ENCODE assay signal across 27 cellular contexts in the genomic region with DNA sequence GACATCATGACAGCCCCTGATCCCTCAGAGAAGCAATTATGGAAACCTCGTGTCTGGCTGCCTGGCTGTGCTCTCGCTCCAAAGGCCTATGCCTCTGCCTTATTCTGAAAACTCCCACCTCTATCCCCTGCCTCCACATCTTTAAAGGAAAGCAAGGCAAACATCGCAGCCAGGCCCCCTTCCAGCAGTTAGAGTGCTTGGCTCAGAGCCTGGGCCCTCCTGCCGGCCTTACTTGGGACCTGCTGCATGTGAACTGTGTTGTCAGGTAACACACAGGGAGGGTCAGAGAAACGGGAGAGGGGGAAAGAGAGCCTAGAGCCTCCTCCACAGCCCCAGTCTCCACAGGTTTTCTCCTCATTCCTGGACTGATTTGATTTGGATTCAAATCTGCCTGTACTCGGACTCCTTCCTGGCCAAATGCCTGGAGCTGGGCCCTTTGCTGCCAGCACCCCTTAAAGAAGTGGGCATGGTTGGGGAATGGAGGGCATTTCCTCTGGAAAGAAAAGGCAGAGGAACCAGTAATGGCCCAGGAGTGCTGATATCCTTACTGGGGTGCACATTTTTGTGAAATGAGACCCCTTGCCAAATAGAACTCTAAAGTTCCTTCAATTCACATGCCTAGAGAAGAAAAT. TPM values are rescaled to one million over a fixed set of nuclear protein-coding genes. Genes with fewer than 3 reads are reported as not detected.
DNase-seq lines count a peak whose midpoint lies in the region; ATAC-seq and TF ChIP-seq lines count a peak whose summit lies in the region.
"Had no signal": no experiment of that assay in that cellular context is flagged by ENCODE, and none has a peak within 500 bp of the region (broad histone marks: within the 10 kb centered on the region; RNA-seq: fewer than 3 reads in every experiment).

No MANE protein-coding gene starts in this region.

- H3K27ac ChIP-seq in left ventricle myocardium inferior (replicated peaks): no peak overlapping the region
- H3K27ac ChIP-seq in brain microvascular endothelial cell: no peak overlapping the region
- H3K27ac ChIP-seq: C4-2B, dorsolateral prefrontal cortex, VCaP had no signal

- H3K36me3 ChIP-seq in left ventricle myocardium inferior (no peaks in the 10 kb centered on the region), brain microvascular endothelial cell (replicated peaks) (no peaks in the 10 kb centered on the region)

- H3K4me3 Mint-ChIP-seq in brain (peak overlapping the region in 1 of 5 experiments; percentile 34), nephron (peak overlapping the region in 2 of 3 experiments; percentile 40 to 42)
- H3K4me3 Mint-ChIP-seq: activated naive CD8-positive, alpha-beta T cell; memory B cell; stimulated activated memory B cell treated with anti-CD40 and anti-IgM and Interleukin-4, amounts not matched to agents 10 μg/mL and 1 μg/mL and 100 μg/mL, for 72 hours; T-helper 2 cell treated with Interferon-gamma antibody and Interleukin-4, amounts not matched to agents 5 μg/mL and 100 μg/mL, for 36 hours had no signal

- H3K27ac Mint-ChIP-seq in brain (peak overlapping the region; percentile 66 to 94 (median 84)), nephron (peak overlapping the region; percentile 65 to 95 (median 77))
- H3K27ac Mint-ChIP-seq: activated naive CD8-positive, alpha-beta T cell; activated T-helper 2 cell treated with anti-CD3 and anti-CD28 coated beads, Interferon-gamma antibody, Interleukin-2, Interleukin-4, amounts not matched to agents 10 μg/mL and 5 μg/mL and 100 μg/mL, durations not matched to agents 14 hours and 24 hours and 36 hours; memory B cell; stimulated activated memory B cell treated with anti-CD40 and anti-IgM and Interleukin-4, amounts not matched to agents 10 μg/mL and 1 μg/mL and 100 μg/mL, for 72 hours; T-helper 2 cell treated with Interferon-gamma antibody and Interleukin-4, amounts not matched to agents 5 μg/mL and 100 μg/mL, for 36 hours had no signal

- intact Hi-C loops in left ventricle myocardium inferior (cut with micrococcal nuclease): no loop called here
- intact Hi-C loops in left cardiac atrium (cut with DNase I): no loop called here

- H3K36me3 Mint-ChIP-seq in brain (no peaks in the 10 kb centered on the region), nephron (ENCODE audit: low read depth) (no peaks in the 10 kb centered on the region)
- H3K36me3 Mint-ChIP-seq: activated naive CD8-positive, alpha-beta T cell; memory B cell; stimulated activated memory B cell treated with anti-CD40 and anti-IgM and Interleukin-4, amounts not matched to agents 10 μg/mL and 1 μg/mL and 100 μg/mL, for 72 hours had no signal

- H3K9me3 Mint-ChIP-seq in brain (peaks cover 0 to 2% (median 0%) of the 10 kb centered on the region in 5 experiments), nephron (no peaks in the 10 kb centered on the region)
- H3K9me3 Mint-ChIP-seq: activated T-helper 2 cell treated with anti-CD3 and anti-CD28 coated beads, Interferon-gamma antibody, Interleukin-2, Interleukin-4, amounts not matched to agents 10 μg/mL and 5 μg/mL and 100 μg/mL, durations not matched to agents 14 hours and 24 hours and 36 hours; memory B cell; stimulated activated memory B cell treated with anti-CD40 and anti-IgM and Interleukin-4, amounts not matched to agents 10 μg/mL and 1 μg/mL and 100 μg/mL, for 72 hours; T-helper 2 cell treated with Interferon-gamma antibody and Interleukin-4, amounts not matched to agents 5 μg/mL and 100 μg/mL, for 36 hours had no signal

- in situ Hi-C loops in brain microvascular endothelial cell (cut with HindIII; ENCODE audit: low pct_ligation_motif_present, low sequenced_read_pairs): no loop called here

- H3K27me3 Mint-ChIP-seq in brain (peaks cover 14% of the 10 kb centered on the region), nephron (ENCODE audit: low read depth) (peaks cover 22% of the 10 kb centered on the region)

- H3K4me3 ChIP-seq in left ventricle myocardium inferior (no peak overlapping the region), brain microvascular endothelial cell (ENCODE audit: low read depth, low read length) (no peak overlapping the region)
- H3K4me3 ChIP-seq: dorsolateral prefrontal cortex had no signal

- TF ChIP-seq CTCF in left ventricle myocardium inferior (IDR thresholded peaks at IDR 0.05; ENCODE audit: borderline replicate concordance) (peak; percentile 18), brain (conservative IDR thresholded peaks at IDR 0.05) (no peak), nephron (IDR thresholded peaks at IDR 0.05; ENCODE audit: unreplicated experiment in 3 of 3) (no peak), brain microvascular endothelial cell (IDR thresholded peaks at IDR 0.05; ENCODE audit: low read depth, low read length, missing control alignments) (no peak)

- DNase-seq in left ventricle myocardium inferior: no peak
- no peak for DNase-seq in left cardiac atrium
- no peak for DNase-seq in brain microvascular endothelial cell
- no peak for DNase-seq in NCI-H2081 treated with DMSO at 0.1 percent for 48 hours (lab: John Stamatoyannopoulos, UW)
- no peak for DNase-seq in NCI-H524 (lab: John Stamatoyannopoulos, UW)
- DNase-seq: activated CD4-positive, alpha-beta T cell treated with anti-CD3 and anti-CD28 coated beads, Interleukin-2, amount 50 U/mL, for 1 hour; central memory CD4-positive, alpha-beta T cell; kidney; NCI-H748 treated with DMSO at 0.1 percent for 48 hours; nucleus accumbens; OCI-M1; Right ventricle myocardium superior had no signal

- H3K4me1 ChIP-seq in left ventricle myocardium inferior: peaks cover 12% of the 10 kb centered on the region

- no peak for ATAC-seq in left cardiac atrium

- H3K27me3 ChIP-seq in left ventricle myocardium inferior (ENCODE audit: low read depth) (peaks cover 15% of the 10 kb centered on the region), brain microvascular endothelial cell (replicated peaks) (no peaks in the 10 kb centered on the region)
- H3K27me3 ChIP-seq: dorsolateral prefrontal cortex had no signal

- no peaks in the 10 kb centered on the region for H3K9me3 ChIP-seq in left ventricle myocardium inferior (replicated peaks)

- H3K4me1 Mint-ChIP-seq in brain (peaks cover 44% of the 10 kb centered on the region), nephron (peaks cover 70% of the 10 kb centered on the region)

RNA-seq across cellular contexts. Expression of a gene that starts 3.7 kb away (rescaled TPM):
- total RNA-seq in left ventricle myocardium inferior (not detected), left cardiac atrium (not detected)
- not detected for polyA plus RNA-seq in brain (ENCODE audit: insufficient read depth, low read depth, low replicate concordance)
- total RNA-seq: activated T-helper 2 cell treated with anti-CD3 and anti-CD28 coated beads, Interferon-gamma antibody, Interleukin-2, Interleukin-4, amounts not matched to agents 10 μg/mL and 5 μg/mL and 100 μg/mL, durations not matched to agents 14 hours and 24 hours and 36 hours; aorta; Daoy; kidney; M059J; myocyte; Right ventricle myocardium superior had no signal
- polyA plus RNA-seq: AG04450 had no signal

RNA-seq across cellular contexts. Expression of a gene that starts 8.7 kb away (rescaled TPM):
- total RNA-seq in left ventricle myocardium inferior (not detected), left cardiac atrium (not detected)
- not detected for polyA plus RNA-seq in brain (ENCODE audit: insufficient read depth, low read depth, low replicate concordance)
- total RNA-seq: activated T-helper 2 cell treated with anti-CD3 and anti-CD28 coated beads, Interferon-gamma antibody, Interleukin-2, Interleukin-4, amounts not matched to agents 10 μg/mL and 5 μg/mL and 100 μg/mL, durations not matched to agents 14 hours and 24 hours and 36 hours; Daoy; M059J; myocyte; Right ventricle myocardium superior had no signal
- polyA plus RNA-seq: AG04450, aorta had no signal

RNA-seq across cellular contexts. Expression of a gene that starts 44.4 kb away (rescaled TPM):
- total RNA-seq in left ventricle myocardium inferior: 103 TPM
- 100 to 1,000 TPM; 101 to 138 TPM for total RNA-seq in left cardiac atrium
- polyA plus RNA-seq in brain (ENCODE audit: insufficient read depth, low read depth, low replicate concordance): 441 TPM
